ENCODE assay signal across 38 cellular contexts in genomic region chr6:26624557-26624956, GRCh38.
"Had no signal": no experiment of that assay in that cellular context is flagged by ENCODE, and none has a peak within 500 bp of the region (broad histone marks: within the 10 kb centered on the region; RNA-seq: fewer than 3 reads in every experiment).

No MANE protein-coding gene starts in this region.

- FAIRE-seq: bronchial epithelial cell, TTC549 had no signal

- H3K4me1 ChIP-seq: ascending aorta had no signal

- H3K4me3 ChIP-seq: ascending aorta, cardiac muscle cell had no signal

- H3K36me3 ChIP-seq: ascending aorta, cardiac muscle cell had no signal

- H3K4me3 Mint-ChIP-seq: activated CD4-positive, alpha-beta memory T cell treated with anti-CD3 and anti-CD28 coated beads, Interleukin-2, amount 10 ng/mL, durations not matched to agents 7 days and 5 days; activated CD4-positive, alpha-beta T cell treated with anti-CD3 and anti-CD28 coated beads for 36 hours; activated CD4-positive, alpha-beta T cell treated with anti-CD3 and anti-CD28 coated beads, Interleukin-2, amount 10 ng/mL, durations not matched to agents 7 days and 5 days; activated CD8-positive, alpha-beta memory T cell treated with anti-CD3 and anti-CD28 coated beads, Interleukin-2, amount 10 ng/mL, durations not matched to agents 7 days and 5 days; activated CD8-positive, alpha-beta T cell treated with anti-CD3 and anti-CD28 coated beads, Interleukin-2, amount 10 ng/mL, durations not matched to agents 7 days and 5 days; activated naive CD4-positive, alpha-beta T cell treated with anti-CD3 and anti-CD28 coated beads, Interleukin-2, amount 10 ng/mL, durations not matched to agents 7 days and 5 days; activated naive CD4-positive, alpha-beta T cell treated with anti-CD3 and anti-CD28 coated beads, Interleukin-2, amount 50 U/mL, for 24 hours; activated naive CD8-positive, alpha-beta T cell; activated naive CD8-positive, alpha-beta T cell treated with anti-CD3 and anti-CD28 coated beads, Interleukin-2, amount 10 ng/mL, durations not matched to agents 7 days and 5 days; activated naive CD8-positive, alpha-beta T cell treated with anti-CD3 and anti-CD28 coated beads, Interleukin-2, amount 50 U/mL, for 24 hours; activated T-cell treated with anti-CD3 and anti-CD28 coated beads, Interleukin-2, amount 50 U/mL, for 24 hours; brain; central memory CD8-positive, alpha-beta T cell; T-helper 1 cell treated with Interleukin-12 subunit alpha and Interleukin-12 subunit beta and Interleukin-4 antibody, amounts not matched to agents 30 μg/mL and 1 μg/mL, for 36 hours; T-helper 2 cell treated with Interferon-gamma antibody and Interleukin-4, amounts not matched to agents 5 μg/mL and 100 μg/mL, for 36 hours had no signal

- H3K9me3 Mint-ChIP-seq: activated naive CD4-positive, alpha-beta T cell treated with anti-CD3 and anti-CD28 coated beads, Interleukin-2, amount 50 U/mL, for 24 hours; central memory CD8-positive, alpha-beta T cell had no signal

- H3K27ac ChIP-seq: ascending aorta, cardiac muscle cell, VCaP had no signal

- H3K27ac Mint-ChIP-seq: activated CD4-positive, alpha-beta memory T cell treated with anti-CD3 and anti-CD28 coated beads, Interleukin-2, amount 10 ng/mL, durations not matched to agents 7 days and 5 days; activated CD4-positive, alpha-beta T cell treated with anti-CD3 and anti-CD28 coated beads for 36 hours; activated CD4-positive, alpha-beta T cell treated with anti-CD3 and anti-CD28 coated beads, Interleukin-2, amount 10 ng/mL, durations not matched to agents 7 days and 5 days; activated CD8-positive, alpha-beta memory T cell treated with anti-CD3 and anti-CD28 coated beads, Interleukin-2, amount 10 ng/mL, durations not matched to agents 7 days and 5 days; activated CD8-positive, alpha-beta T cell treated with anti-CD3 and anti-CD28 coated beads, Interleukin-2, amount 10 ng/mL, durations not matched to agents 7 days and 5 days; activated naive CD4-positive, alpha-beta T cell treated with anti-CD3 and anti-CD28 coated beads, Interleukin-2, amount 10 ng/mL, durations not matched to agents 7 days and 5 days; activated naive CD4-positive, alpha-beta T cell treated with anti-CD3 and anti-CD28 coated beads, Interleukin-2, amount 50 U/mL, for 24 hours; activated naive CD8-positive, alpha-beta T cell; activated naive CD8-positive, alpha-beta T cell treated with anti-CD3 and anti-CD28 coated beads, Interleukin-2, amount 10 ng/mL, durations not matched to agents 7 days and 5 days; activated naive CD8-positive, alpha-beta T cell treated with anti-CD3 and anti-CD28 coated beads, Interleukin-2, amount 50 U/mL, for 24 hours; activated T-cell treated with anti-CD3 and anti-CD28 coated beads, Interleukin-2, amount 50 U/mL, for 24 hours; activated T-helper 2 cell treated with anti-CD3 and anti-CD28 coated beads, Interferon-gamma antibody, Interleukin-2, Interleukin-4, amounts not matched to agents 10 μg/mL and 5 μg/mL and 100 μg/mL, durations not matched to agents 14 hours and 24 hours and 36 hours; brain; T-helper 1 cell treated with Interleukin-12 subunit alpha and Interleukin-12 subunit beta and Interleukin-4 antibody, amounts not matched to agents 30 μg/mL and 1 μg/mL, for 36 hours; T-helper 2 cell treated with Interferon-gamma antibody and Interleukin-4, amounts not matched to agents 5 μg/mL and 100 μg/mL, for 36 hours had no signal

- H3K27me3 ChIP-seq: ascending aorta, cardiac muscle cell had no signal

- ATAC-seq: activated CD4-positive, alpha-beta T cell treated with anti-CD3 and anti-CD28 coated beads for 36 hours; activated CD4-positive, CD25-positive, alpha-beta regulatory T cell treated with anti-CD3 and anti-CD28 coated beads, Interleukin-2, amount 50 U/mL, for 24 hours; activated CD8-positive, alpha-beta memory T cell treated with anti-CD3 and anti-CD28 coated beads, Interleukin-2, amount 10 ng/mL, durations not matched to agents 7 days and 5 days; activated CD8-positive, alpha-beta T cell treated with anti-CD3 and anti-CD28 coated beads, Interleukin-2, amount 10 ng/mL, durations not matched to agents 7 days and 5 days; activated naive CD8-positive, alpha-beta T cell treated with anti-CD3 and anti-CD28 coated beads, Interleukin-2, amount 50 U/mL, for 24 hours had no signal

- H3K36me3 Mint-ChIP-seq: activated CD8-positive, alpha-beta memory T cell treated with anti-CD3 and anti-CD28 coated beads, Interleukin-2, amount 10 ng/mL, durations not matched to agents 7 days and 5 days; activated naive CD4-positive, alpha-beta T cell treated with anti-CD3 and anti-CD28 coated beads, Interleukin-2, amount 10 ng/mL, durations not matched to agents 7 days and 5 days; activated naive CD4-positive, alpha-beta T cell treated with anti-CD3 and anti-CD28 coated beads, Interleukin-2, amount 50 U/mL, for 24 hours; activated naive CD8-positive, alpha-beta T cell treated with anti-CD3 and anti-CD28 coated beads, Interleukin-2, amount 10 ng/mL, durations not matched to agents 7 days and 5 days; brain had no signal

- DNase-seq: activated CD4-positive, alpha-beta memory T cell treated with anti-CD3 and anti-CD28 coated beads, Interleukin-2, amount 10 ng/mL, durations not matched to agents 7 days and 5 days; activated CD4-positive, alpha-beta T cell treated with anti-CD3 and anti-CD28 coated beads for 1 hour; activated CD4-positive, alpha-beta T cell treated with anti-CD3 and anti-CD28 coated beads for 36 hours; activated CD4-positive, alpha-beta T cell treated with anti-CD3 and anti-CD28 coated beads for 48 hours; activated CD4-positive, alpha-beta T cell treated with anti-CD3 and anti-CD28 coated beads, Interleukin-2, amount 10 ng/mL, durations not matched to agents 7 days and 5 days; activated CD4-positive, alpha-beta T cell treated with anti-CD3 and anti-CD28 coated beads, Interleukin-2, amount 50 U/mL, for 48 hours; activated CD4-positive, CD25-positive, alpha-beta regulatory T cell; activated CD8-positive, alpha-beta memory T cell treated with anti-CD3 and anti-CD28 coated beads for 24 hours; activated CD8-positive, alpha-beta memory T cell treated with anti-CD3 and anti-CD28 coated beads, Interleukin-2, amount 10 ng/mL, durations not matched to agents 7 days and 5 days; activated CD8-positive, alpha-beta memory T cell treated with anti-CD3 and anti-CD28 coated beads, Interleukin-2, amount 50 U/mL, for 48 hours; activated CD8-positive, alpha-beta T cell treated with anti-CD3 and anti-CD28 coated beads, Interleukin-2, amount 10 ng/mL, durations not matched to agents 7 days and 5 days; activated effector memory CD4-positive, alpha-beta T cell treated with Interleukin-2 at 50 U/mL for 16 hours; activated gamma-delta T cell; activated naive CD4-positive, alpha-beta T cell treated with anti-CD3 and anti-CD28 coated beads, Interleukin-2, amount 10 ng/mL, durations not matched to agents 7 days and 5 days; activated naive CD4-positive, alpha-beta T cell treated with Interleukin-2 at 50 U/mL for 16 hours; activated naive CD8-positive, alpha-beta T cell treated with anti-CD3 and anti-CD28 coated beads, Interleukin-2, amount 10 ng/mL, durations not matched to agents 7 days and 5 days; activated naive CD8-positive, alpha-beta T cell treated with anti-CD3 and anti-CD28 coated beads, Interleukin-2, amount 50 U/mL, for 24 hours; activated T-cell treated with anti-CD3 and anti-CD28 coated beads, Interleukin-2, amount 50 U/mL, for 24 hours; activated T-cell treated with anti-CD3 and anti-CD28 coated beads, Interleukin-2, amount 50 U/mL, for 48 hours; amygdala; anterior cingulate cortex; caudate nucleus; cerebellar nuclear complex; T-helper 2 cell; T-helper 9 cell had no signal

- H3K4me1 Mint-ChIP-seq: activated CD4-positive, alpha-beta memory T cell treated with anti-CD3 and anti-CD28 coated beads, Interleukin-2, amount 10 ng/mL, durations not matched to agents 7 days and 5 days; activated CD4-positive, alpha-beta T cell treated with anti-CD3 and anti-CD28 coated beads for 36 hours; activated CD4-positive, alpha-beta T cell treated with anti-CD3 and anti-CD28 coated beads, Interleukin-2, amount 10 ng/mL, durations not matched to agents 7 days and 5 days; activated CD8-positive, alpha-beta memory T cell treated with anti-CD3 and anti-CD28 coated beads, Interleukin-2, amount 10 ng/mL, durations not matched to agents 7 days and 5 days; activated naive CD4-positive, alpha-beta T cell treated with anti-CD3 and anti-CD28 coated beads, Interleukin-2, amount 10 ng/mL, durations not matched to agents 7 days and 5 days; activated naive CD4-positive, alpha-beta T cell treated with anti-CD3 and anti-CD28 coated beads, Interleukin-2, amount 50 U/mL, for 24 hours; activated naive CD8-positive, alpha-beta T cell treated with anti-CD3 and anti-CD28 coated beads, Interleukin-2, amount 10 ng/mL, durations not matched to agents 7 days and 5 days; brain; central memory CD8-positive, alpha-beta T cell had no signal
